In genomic region chr11:117877120-117877784, GRCh38 we compare ENCODE assay signal across 8 cellular contexts. TPM values are rescaled to one million over a fixed set of nuclear protein-coding genes. Genes with fewer than 3 reads are reported as not detected.
A peak's percentile ranks its signal among the peaks of the same experiment; 100 is the strongest.
DNase-seq lines count a peak whose midpoint lies in the region; ATAC-seq, FAIRE-seq and TF ChIP-seq lines count a peak whose summit lies in the region.
"Had no signal": no experiment of that assay in that cellular context is flagged by ENCODE, and none has a peak within 500 bp of the region (broad histone marks: within the 10 kb centered on the region; RNA-seq: fewer than 3 reads in every experiment).

No MANE protein-coding gene starts in this region.

- H4K20me1 ChIP-seq in Loucy (ENCODE audit: insufficient read depth, low read length, poor library complexity, severe bottlenecking), result no peaks in the 10 kb centered on the region

- H3K27ac Mint-ChIP-seq in activated naive CD8-positive, alpha-beta T cell treated with anti-CD3 and anti-CD28 coated beads, Interleukin-2, amount 10 ng/mL, durations not matched to agents 7 days and 5 days, result no peak overlapping the region
- H3K27ac Mint-ChIP-seq in stimulated activated effector memory CD8-positive, alpha-beta T cell treated with anti-CD3 and anti-CD28 coated beads, Interleukin-12 subunit alpha, Interleukin-12 subunit beta, amount 100 ng/mL, for 72 hours, result no peak overlapping the region

- peaks cover 38% of the 10 kb centered on the region for H3K4me1 ChIP-seq in Loucy (ENCODE audit: insufficient read depth, low read length, poor library complexity, severe bottlenecking)
- H3K4me1 ChIP-seq in kidney (ENCODE audit: control insufficient read depth in 1 of 2, insufficient read depth in 1 of 2, low read depth in 1 of 2, low read length in 2 of 2), result peaks cover 9 to 14% of the 10 kb centered on the region in 2 donors

- H3K4me2 ChIP-seq in Loucy (ENCODE audit: low read depth, low read length, poor library complexity, severe bottlenecking), result peak overlapping the region; percentile 80

- peaks cover 10% of the 10 kb centered on the region for H3K27me3 ChIP-seq in Loucy (ENCODE audit: insufficient read depth, low read length, poor library complexity, severe bottlenecking)

- H3K9me2 ChIP-seq in Loucy (replicated peaks; ENCODE audit: low read depth, low read length), result no peaks in the 10 kb centered on the region

- TF ChIP-seq CTCF in Loucy (conservative IDR thresholded peaks at IDR 0.05; ENCODE audit: low read length) (no peak), kidney (IDR thresholded peaks at IDR 0.05; ENCODE audit: borderline replicate concordance, extremely low read depth, insufficient read depth) (no peak)

- H3K36me3 ChIP-seq in Loucy (ENCODE audit: insufficient read depth, low read length) (no peaks in the 10 kb centered on the region), kidney (ENCODE audit: control insufficient read depth in 1 of 2, insufficient read depth in 2 of 2, low read length in 2 of 2) (no peaks in the 10 kb centered on the region)

- H3K9me3 ChIP-seq in Loucy (ENCODE audit: insufficient read depth, low read depth, low read length) (no peaks in the 10 kb centered on the region), kidney (ENCODE audit: control insufficient read depth in 1 of 2, low read length in 2 of 2) (no peaks in the 10 kb centered on the region)

- FAIRE-seq in kidney (lab: Jason Lieb, UNC), result no peak
- FAIRE-seq: keratinocyte had no signal

- intact Hi-C loops in kidney (cut with DNase I), result no loop called here

- H2AFZ ChIP-seq in Loucy (ENCODE audit: low read length), result peak overlapping the region; percentile 92

- H3K4me3 ChIP-seq in Loucy (ENCODE audit: low read length, poor library complexity, severe bottlenecking) (peak overlapping the region; percentile 73), kidney (ENCODE audit: low read length in 2 of 2) (peak overlapping the region; percentile 41 to 47)

- H3K36me3 Mint-ChIP-seq in activated naive CD8-positive, alpha-beta T cell treated with anti-CD3 and anti-CD28 coated beads, Interleukin-2, amount 10 ng/mL, durations not matched to agents 7 days and 5 days, result no peaks in the 10 kb centered on the region
- no peaks in the 10 kb centered on the region for H3K36me3 Mint-ChIP-seq in stimulated activated effector memory CD8-positive, alpha-beta T cell treated with anti-CD3 and anti-CD28 coated beads, Interleukin-12 subunit alpha, Interleukin-12 subunit beta, amount 100 ng/mL, for 72 hours

- H3K9ac ChIP-seq in Loucy (ENCODE audit: low read depth, low read length, poor library complexity, severe bottlenecking), result peak overlapping the region; percentile 81
- no peak overlapping the region for H3K9ac ChIP-seq in kidney (ENCODE audit: low read length in 2 of 2)

- H3K4me3 Mint-ChIP-seq in activated naive CD8-positive, alpha-beta T cell treated with anti-CD3 and anti-CD28 coated beads, Interleukin-2, amount 10 ng/mL, durations not matched to agents 7 days and 5 days, result peak overlapping the region; percentile 66
- H3K4me3 Mint-ChIP-seq in stimulated activated effector memory CD8-positive, alpha-beta T cell treated with anti-CD3 and anti-CD28 coated beads, Interleukin-12 subunit alpha, Interleukin-12 subunit beta, amount 100 ng/mL, for 72 hours, result peak overlapping the region; percentile 77

- peaks cover 32% of the 10 kb centered on the region for H3K4me1 Mint-ChIP-seq in activated naive CD8-positive, alpha-beta T cell treated with anti-CD3 and anti-CD28 coated beads, Interleukin-2, amount 10 ng/mL, durations not matched to agents 7 days and 5 days
- peaks cover 35% of the 10 kb centered on the region for H3K4me1 Mint-ChIP-seq in stimulated activated effector memory CD8-positive, alpha-beta T cell treated with anti-CD3 and anti-CD28 coated beads, Interleukin-12 subunit alpha, Interleukin-12 subunit beta, amount 100 ng/mL, for 72 hours

- POLR2A ChIA-PET in activated naive CD8-positive, alpha-beta T cell treated with anti-CD3 and anti-CD28 coated beads, Interleukin-2, amount 10 ng/mL, durations not matched to agents 7 days and 5 days (lab: Charles Lee), result interaction anchor here (1.2 kb wide), 1 partner anchor 17 kb away, joined by 4 read pairs; no protein-coding TSS in a partner anchor

- H3K27me3 Mint-ChIP-seq in activated naive CD8-positive, alpha-beta T cell treated with anti-CD3 and anti-CD28 coated beads, Interleukin-2, amount 10 ng/mL, durations not matched to agents 7 days and 5 days, result peaks cover 62% of the 10 kb centered on the region

- H3F3A ChIP-seq in Loucy (ENCODE audit: low read depth), result no peaks in the 10 kb centered on the region

- H3K9me3 Mint-ChIP-seq in activated naive CD8-positive, alpha-beta T cell treated with anti-CD3 and anti-CD28 coated beads, Interleukin-2, amount 10 ng/mL, durations not matched to agents 7 days and 5 days, result no peaks in the 10 kb centered on the region
- H3K9me3 Mint-ChIP-seq in stimulated activated effector memory CD8-positive, alpha-beta T cell treated with anti-CD3 and anti-CD28 coated beads, Interleukin-12 subunit alpha, Interleukin-12 subunit beta, amount 100 ng/mL, for 72 hours, result no peaks in the 10 kb centered on the region

- H3K27ac ChIP-seq in kidney (ENCODE audit: low read depth in 2 of 2, low read length in 2 of 2), result peak overlapping the region; percentile 11 to 15

- no peak for ATAC-seq in activated naive CD8-positive, alpha-beta T cell treated with anti-CD3 and anti-CD28 coated beads, Interleukin-2, amount 10 ng/mL, durations not matched to agents 7 days and 5 days (ENCODE audit: low read depth)
- ATAC-seq in stimulated activated effector memory CD8-positive, alpha-beta T cell treated with anti-CD3 and anti-CD28 coated beads, Interleukin-12 subunit alpha, Interleukin-12 subunit beta, amount 100 ng/mL, for 72 hours, result no peak
- ATAC-seq in GM21576 (IDR thresholded peaks at IDR 0.05; ENCODE audit: unreplicated experiment), result no peak

- H3K79me2 ChIP-seq in Loucy (ENCODE audit: insufficient read depth, low read length), result peaks cover 3% of the 10 kb centered on the region; the same call in 1 of the 2 replicates

- no peak for DNase-seq in activated naive CD8-positive, alpha-beta T cell treated with anti-CD3 and anti-CD28 coated beads, Interleukin-2, amount 10 ng/mL, durations not matched to agents 7 days and 5 days
- DNase-seq in kidney (no peak), T1000 (lab: John Stamatoyannopoulos, UW) (no peak), RKO (ENCODE audit: low spot score) (no peak)
- DNase-seq in stimulated activated effector memory CD8-positive, alpha-beta T cell treated with anti-CD3 and anti-CD28 coated beads, Interleukin-12 subunit alpha, Interleukin-12 subunit beta, amount 100 ng/mL, for 72 hours (ENCODE audit: low spot score in 2 of 2), result no peak

RNA-seq across cellular contexts. Expression of gene FXYD6, which starts 0.8 kb away (rescaled TPM):
- under 1 TPM in 1 of 2 experiments, not detected in 1; 0.31 TPM for total RNA-seq in activated naive CD8-positive, alpha-beta T cell treated with anti-CD3 and anti-CD28 coated beads, Interleukin-2, amount 10 ng/mL, durations not matched to agents 7 days and 5 days
- total RNA-seq in kidney, result 62.7 TPM
- 57.8 TPM for polyA plus RNA-seq in kidney (ENCODE audit: insufficient read depth, low read depth, low replicate concordance)
- polyA plus RNA-seq: keratinocyte had no signal

RNA-seq across cellular contexts. Expression of gene TMPRSS13, which starts 52.0 kb away (rescaled TPM):
- 1 to 10 TPM; 2.7 to 5.0 TPM for total RNA-seq in activated naive CD8-positive, alpha-beta T cell treated with anti-CD3 and anti-CD28 coated beads, Interleukin-2, amount 10 ng/mL, durations not matched to agents 7 days and 5 days
- 1.9 TPM for total RNA-seq in kidney
- 1.2 TPM for polyA plus RNA-seq in kidney (ENCODE audit: insufficient read depth, low read depth, low replicate concordance)

RNA-seq across cellular contexts. Expression of gene FXYD2, which starts 52.7 kb away (rescaled TPM):
- total RNA-seq in activated naive CD8-positive, alpha-beta T cell treated with anti-CD3 and anti-CD28 coated beads, Interleukin-2, amount 10 ng/mL, durations not matched to agents 7 days and 5 days, result 10 to 100 TPM; 28.0 to 31.2 TPM
- total RNA-seq in kidney, result 2,527 TPM
- 9,664 TPM for polyA plus RNA-seq in kidney (ENCODE audit: insufficient read depth, low read depth, low replicate concordance)
- polyA plus RNA-seq: keratinocyte had no signal

Comparison
In these comparisons a context has a peak if more than half of its experiments do, and no peak if none do; other contexts are left out.
1. RNA of gene FXYD6, which starts 0.8 kb away (total RNA-seq): 62.7 TPM in kidney (single experiment); 0.31 TPM in activated naive CD8-positive, alpha-beta T cell treated with anti-CD3 and anti-CD28 coated beads, Interleukin-2, amount 10 ng/mL, durations not matched to agents 7 days and 5 days; every median in the first group is over 10 times any median in the second.
2. RNA of gene FXYD2, which starts 52.7 kb away (total RNA-seq): 2,527 TPM in kidney (single experiment); 28.0 to 31.2 TPM in activated naive CD8-positive, alpha-beta T cell treated with anti-CD3 and anti-CD28 coated beads, Interleukin-2, amount 10 ng/mL, durations not matched to agents 7 days and 5 days; every median in the first group is over 10 times any median in the second.